ENCODE assay signal across 27 cellular contexts in genomic region chr7:4093035-4093434, GRCh38.
"Had no signal": no experiment of that assay in that cellular context is flagged by ENCODE, and none has a peak within 500 bp of the region (broad histone marks: within the 10 kb centered on the region; RNA-seq: fewer than 3 reads in every experiment).

No MANE protein-coding gene starts in this region.

- H3K27me3 Mint-ChIP-seq: activated CD8-positive, alpha-beta T cell treated with anti-CD3 and anti-CD28 coated beads for 36 hours; activated naive CD8-positive, alpha-beta T cell treated with anti-CD3 and anti-CD28 coated beads, Interleukin-2, amount 10 ng/mL, durations not matched to agents 7 days and 5 days had no signal

- ATAC-seq: activated CD4-positive, CD25-positive, alpha-beta regulatory T cell treated with anti-CD3 and anti-CD28 coated beads, Interleukin-2, amount 50 U/mL, for 24 hours; activated CD8-positive, alpha-beta T cell treated with anti-CD3 and anti-CD28 coated beads for 36 hours; activated naive CD4-positive, alpha-beta T cell treated with anti-CD3 and anti-CD28 coated beads, Interleukin-2, amount 50 U/mL, for 72 hours; activated T-cell treated with anti-CD3 and anti-CD28 coated beads, Interleukin-2, amount 50 U/mL, for 4 hours had no signal

- H3K36me3 Mint-ChIP-seq: activated naive CD8-positive, alpha-beta T cell treated with anti-CD3 and anti-CD28 coated beads, Interleukin-2, amount 10 ng/mL, durations not matched to agents 7 days and 5 days had no signal

- H3K9me3 ChIP-seq: colonic mucosa had no signal

- FAIRE-seq: frontal cortex, TTC549 had no signal

- H3K27ac Mint-ChIP-seq: activated B cell treated with CpG ODN at 0.5 μM for 24 hours; activated CD8-positive, alpha-beta T cell treated with anti-CD3 and anti-CD28 coated beads for 36 hours; activated naive CD4-positive, alpha-beta T cell treated with anti-CD3 and anti-CD28 coated beads for 36 hours; activated naive CD4-positive, alpha-beta T cell treated with anti-CD3 and anti-CD28 coated beads, Interleukin-2, amount 50 U/mL, for 72 hours; activated naive CD8-positive, alpha-beta T cell treated with anti-CD3 and anti-CD28 coated beads, Interleukin-2, amount 10 ng/mL, durations not matched to agents 7 days and 5 days; activated T-helper 2 cell treated with anti-CD3 and anti-CD28 coated beads, Interferon-gamma antibody, Interleukin-2, Interleukin-4, amounts not matched to agents 10 μg/mL and 5 μg/mL and 100 μg/mL, durations not matched to agents 14 hours and 24 hours and 36 hours; brain had no signal

- DNase-seq: activated B cell treated with CpG ODN at 0.5 μM for 24 hours; activated CD4-positive, alpha-beta T cell treated with anti-CD3 and anti-CD28 coated beads for 48 hours; activated CD4-positive, alpha-beta T cell treated with anti-CD3 and anti-CD28 coated beads, Interleukin-2, amount 50 U/mL, for 1 hour; activated CD4-positive, alpha-beta T cell treated with anti-CD3 and anti-CD28 coated beads, Interleukin-2, amount 50 U/mL, for 48 hours; activated CD8-positive, alpha-beta memory T cell treated with anti-CD3 and anti-CD28 coated beads for 24 hours; activated CD8-positive, alpha-beta T cell treated with anti-CD3 and anti-CD28 coated beads for 36 hours; activated effector memory CD4-positive, alpha-beta T cell treated with anti-CD3 and anti-CD28 coated beads, Interleukin-2, amount 50 U/mL, for 16 hours; activated naive CD4-positive, alpha-beta T cell treated with anti-CD3 and anti-CD28 coated beads for 36 hours; activated naive CD8-positive, alpha-beta T cell treated with anti-CD3 and anti-CD28 coated beads, Interleukin-2, amount 10 ng/mL, durations not matched to agents 7 days and 5 days; activated T-cell treated with anti-CD3 and anti-CD28 coated beads, Interleukin-2, amount 50 U/mL, for 4 hours; central memory CD4-positive, alpha-beta T cell; cerebellar nuclear complex; colonic mucosa; effector CD8-positive, alpha-beta T cell; foreskin fibroblast; head of caudate nucleus; T-helper 2 cell; WERI-Rb-1 had no signal

- H3K4me3 Mint-ChIP-seq: activated B cell treated with CpG ODN at 0.5 μM for 24 hours; activated CD8-positive, alpha-beta T cell treated with anti-CD3 and anti-CD28 coated beads for 36 hours; activated naive CD4-positive, alpha-beta T cell treated with anti-CD3 and anti-CD28 coated beads for 36 hours; activated naive CD8-positive, alpha-beta T cell treated with anti-CD3 and anti-CD28 coated beads, Interleukin-2, amount 10 ng/mL, durations not matched to agents 7 days and 5 days; activated T-cell treated with anti-CD3 and anti-CD28 coated beads, Interleukin-2, amount 50 U/mL, for 4 hours; brain had no signal

- H3K4me1 ChIP-seq: ascending aorta, breast epithelium, colonic mucosa had no signal

- H3K36me3 ChIP-seq: breast epithelium, cardiac muscle cell, colonic mucosa, WERI-Rb-1 had no signal

- H3K4me3 ChIP-seq: ascending aorta, breast epithelium, cardiac muscle cell, colonic mucosa had no signal

- H3K4me1 Mint-ChIP-seq: activated B cell treated with CpG ODN at 0.5 μM for 24 hours, brain had no signal

- H3K9me3 Mint-ChIP-seq: activated T-cell treated with anti-CD3 and anti-CD28 coated beads, Interleukin-2, amount 50 U/mL, for 4 hours; activated T-helper 2 cell treated with anti-CD3 and anti-CD28 coated beads, Interferon-gamma antibody, Interleukin-2, Interleukin-4, amounts not matched to agents 10 μg/mL and 5 μg/mL and 100 μg/mL, durations not matched to agents 14 hours and 24 hours and 36 hours had no signal
